Comparison of ENCODE assay signal across 9 cellular contexts in the genomic region with DNA sequence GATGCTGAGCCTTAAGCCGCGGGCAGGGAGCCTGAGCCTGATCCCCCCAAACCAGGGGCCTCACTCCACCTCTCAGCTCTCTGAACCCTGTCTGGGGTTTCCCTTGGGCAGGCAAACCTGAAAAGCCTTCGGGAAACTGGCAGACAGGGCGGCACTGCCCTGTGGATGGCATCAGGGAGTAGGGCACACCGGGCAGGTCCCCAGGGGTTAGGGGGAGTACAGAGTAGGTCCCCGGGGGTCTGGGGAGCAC. TPM values are rescaled to one million over a fixed set of nuclear protein-coding genes. Genes with fewer than 3 reads are reported as not detected.
DNase-seq lines count a peak whose midpoint lies in the region; ATAC-seq, FAIRE-seq and TF ChIP-seq lines count a peak whose summit lies in the region.
"Had no signal": no experiment of that assay in that cellular context is flagged by ENCODE, and none has a peak within 500 bp of the region (broad histone marks: within the 10 kb centered on the region; RNA-seq: fewer than 3 reads in every experiment).

No MANE protein-coding gene starts in this region.

- DNase-seq in natural killer cell treated with Interleukin-12 subunit alpha and Interleukin-12 subunit beta and Interleukin-15 and Interleukin-18, amount 100 ng/mL, for 72 hours (ENCODE audit: low spot score), result no peak
- DNase-seq in NK-92 (lab: John Stamatoyannopoulos, UW; ENCODE audit: unreplicated experiment), result no peak
- DNase-seq in activated gamma-delta T cell (lab: John Stamatoyannopoulos, UW), result no peak
- no peak for DNase-seq in urothelium cell line (ENCODE audit: low spot score)
- DNase-seq in SIG-M5 treated with dmso at 0.1 percent for 504 hours (lab: John Stamatoyannopoulos, UW; ENCODE audit: unreplicated experiment), result no peak
- DNase-seq: HCEC 1CT had no signal

- H3K27ac ChIP-seq in 22Rv1, result peak overlapping the region; percentile 71
- peak overlapping the region; percentile 97 for H3K27ac ChIP-seq in cingulate gyrus (ENCODE audit: low read depth, low read length)

- peaks cover 15 to 18% (median 16%) of the 10 kb centered on the region in 3 donors for H3K4me1 Mint-ChIP-seq in IgD-negative memory B cell
- H3K4me1 Mint-ChIP-seq in natural killer cell treated with Interleukin-12 subunit alpha and Interleukin-12 subunit beta and Interleukin-15 and Interleukin-18, amount 100 ng/mL, for 72 hours (ENCODE audit: low read depth in 2 of 2), result peaks cover 0 to 11% of the 10 kb centered on the region in 2 donors

- H3K4me3 Mint-ChIP-seq in IgD-negative memory B cell, result peak overlapping the region in 3 of 4 donors; percentile 57 to 89 (median 72)
- H3K4me3 Mint-ChIP-seq in natural killer cell treated with Interleukin-12 subunit alpha and Interleukin-12 subunit beta and Interleukin-15 and Interleukin-18, amount 100 ng/mL, for 72 hours, result peak overlapping the region; percentile 60

- H3K27me3 Mint-ChIP-seq in IgD-negative memory B cell, result no peaks in the 10 kb centered on the region
- no peaks in the 10 kb centered on the region for H3K27me3 Mint-ChIP-seq in natural killer cell treated with Interleukin-12 subunit alpha and Interleukin-12 subunit beta and Interleukin-15 and Interleukin-18, amount 100 ng/mL, for 72 hours

- TF ChIP-seq CTCF in 22Rv1 (IDR thresholded peaks at IDR 0.05), result no peak

- H3K36me3 Mint-ChIP-seq in IgD-negative memory B cell, result peaks cover 7% of the 10 kb centered on the region
- H3K36me3 Mint-ChIP-seq in natural killer cell treated with Interleukin-12 subunit alpha and Interleukin-12 subunit beta and Interleukin-15 and Interleukin-18, amount 100 ng/mL, for 72 hours, result no peaks in the 10 kb centered on the region

- peak overlapping the region; percentile 92 to 99 (median 96) for H3K27ac Mint-ChIP-seq in IgD-negative memory B cell
- peak overlapping the region; percentile 73 to 75 for H3K27ac Mint-ChIP-seq in natural killer cell treated with Interleukin-12 subunit alpha and Interleukin-12 subunit beta and Interleukin-15 and Interleukin-18, amount 100 ng/mL, for 72 hours

- ATAC-seq in natural killer cell treated with Interleukin-12 subunit alpha and Interleukin-12 subunit beta and Interleukin-15 and Interleukin-18, amount 100 ng/mL, for 72 hours, result no peak

- FAIRE-seq in urothelium cell line (lab: Jason Lieb, UNC), result no peak

- H3K9me3 Mint-ChIP-seq in IgD-negative memory B cell, result no peaks in the 10 kb centered on the region
- no peaks in the 10 kb centered on the region for H3K9me3 Mint-ChIP-seq in natural killer cell treated with Interleukin-12 subunit alpha and Interleukin-12 subunit beta and Interleukin-15 and Interleukin-18, amount 100 ng/mL, for 72 hours

RNA-seq across cellular contexts. Expression of gene MKNK2, which starts 9.7 kb away (rescaled TPM):
- 83.9 TPM for polyA plus RNA-seq in IgD-negative memory B cell
- total RNA-seq in natural killer cell treated with Interleukin-12 subunit alpha and Interleukin-12 subunit beta and Interleukin-15 and Interleukin-18, amount 100 ng/mL, for 72 hours, result 100 to 1,000 TPM; 303 to 308 TPM

RNA-seq across cellular contexts. Expression of gene BTBD2, which starts 25.8 kb away (rescaled TPM):
- 8.2 TPM for polyA plus RNA-seq in IgD-negative memory B cell
- total RNA-seq in natural killer cell treated with Interleukin-12 subunit alpha and Interleukin-12 subunit beta and Interleukin-15 and Interleukin-18, amount 100 ng/mL, for 72 hours, result 10 to 100 TPM; 19.9 to 23.0 TPM

RNA-seq across cellular contexts. Expression of gene MOB3A, which starts 54.8 kb away (rescaled TPM):
- 136 TPM for polyA plus RNA-seq in IgD-negative memory B cell
- total RNA-seq in natural killer cell treated with Interleukin-12 subunit alpha and Interleukin-12 subunit beta and Interleukin-15 and Interleukin-18, amount 100 ng/mL, for 72 hours, result 100 to 1,000 TPM; 180 to 212 TPM

RNA-seq across cellular contexts. Expression of gene IZUMO4, which starts 55.4 kb away (rescaled TPM):
- polyA plus RNA-seq in IgD-negative memory B cell, result 0.83 TPM
- 1 to 10 TPM; 5.7 to 5.9 TPM for total RNA-seq in natural killer cell treated with Interleukin-12 subunit alpha and Interleukin-12 subunit beta and Interleukin-15 and Interleukin-18, amount 100 ng/mL, for 72 hours
